ENCODE assay signal across 1 cellular context in the genomic region with DNA sequence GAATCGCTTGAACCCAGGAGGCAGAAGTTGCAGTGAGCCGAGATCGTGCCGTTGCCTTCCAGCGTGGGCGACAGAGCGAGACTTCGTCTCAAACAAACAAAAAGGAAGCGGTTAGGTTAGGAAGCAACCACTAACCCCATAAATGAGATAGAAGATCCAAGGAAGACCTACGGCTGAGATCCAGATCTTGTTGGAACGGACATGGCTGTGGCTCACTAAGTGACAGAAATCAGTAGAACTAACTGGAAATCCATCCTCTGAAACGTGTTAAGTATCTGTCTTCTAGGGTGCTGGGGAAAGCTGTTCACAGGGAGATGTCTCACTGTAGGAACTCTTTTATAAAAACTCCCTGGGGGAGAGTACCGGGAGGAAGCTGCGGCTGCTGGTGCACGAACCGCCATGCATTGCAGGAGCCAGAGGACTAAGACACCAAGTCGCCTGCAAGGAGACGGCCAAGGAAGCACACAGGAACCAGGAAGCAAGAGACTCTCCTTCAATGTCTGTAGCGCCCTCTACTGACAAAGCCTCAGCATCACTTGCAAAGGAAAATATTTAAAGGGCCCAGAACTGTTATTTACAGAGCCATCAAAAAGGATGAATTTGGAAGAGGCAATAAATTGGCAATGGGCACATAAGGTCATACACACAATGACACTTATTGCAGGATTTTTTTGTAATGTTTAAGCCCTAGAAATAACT.
TF ChIP-seq lines count a peak whose summit lies in the region.

No MANE protein-coding gene starts in this region.

TF ChIP-seq in HepG2, 621 proteins besides CTCF, POLR2A, EP300 and RAD21:
- TF ChIP-seq, protein P1, sequence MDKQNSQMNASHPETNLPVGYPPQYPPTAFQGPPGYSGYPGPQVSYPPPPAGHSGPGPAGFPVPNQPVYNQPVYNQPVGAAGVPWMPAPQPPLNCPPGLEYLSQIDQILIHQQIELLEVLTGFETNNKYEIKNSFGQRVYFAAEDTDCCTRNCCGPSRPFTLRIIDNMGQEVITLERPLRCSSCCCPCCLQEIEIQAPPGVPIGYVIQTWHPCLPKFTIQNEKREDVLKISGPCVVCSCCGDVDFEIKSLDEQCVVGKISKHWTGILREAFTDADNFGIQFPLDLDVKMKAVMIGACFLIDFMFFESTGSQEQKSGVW (CRISPR knock-in tag; IDR thresholded peaks at IDR 0.05; ENCODE audit: borderline replicate concordance) = no peak
- TF ChIP-seq NCOR1 (IDR thresholded peaks at IDR 0.05; ENCODE audit: borderline replicate concordance, low read length) = no peak
- no peak for TF ChIP-seq ZSCAN22 (CRISPR knock-in tag; IDR thresholded peaks at IDR 0.05)
- no peak for TF ChIP-seq ARNT2 (CRISPR knock-in tag; IDR thresholded peaks at IDR 0.05; ENCODE audit: low read depth)
- no peak for TF ChIP-seq TSC22D2 (CRISPR knock-in tag; IDR thresholded peaks at IDR 0.05; ENCODE audit: borderline replicate concordance)
- TF ChIP-seq, protein P2, sequence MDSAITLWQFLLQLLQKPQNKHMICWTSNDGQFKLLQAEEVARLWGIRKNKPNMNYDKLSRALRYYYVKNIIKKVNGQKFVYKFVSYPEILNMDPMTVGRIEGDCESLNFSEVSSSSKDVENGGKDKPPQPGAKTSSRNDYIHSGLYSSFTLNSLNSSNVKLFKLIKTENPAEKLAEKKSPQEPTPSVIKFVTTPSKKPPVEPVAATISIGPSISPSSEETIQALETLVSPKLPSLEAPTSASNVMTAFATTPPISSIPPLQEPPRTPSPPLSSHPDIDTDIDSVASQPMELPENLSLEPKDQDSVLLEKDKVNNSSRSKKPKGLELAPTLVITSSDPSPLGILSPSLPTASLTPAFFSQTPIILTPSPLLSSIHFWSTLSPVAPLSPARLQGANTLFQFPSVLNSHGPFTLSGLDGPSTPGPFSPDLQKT (CRISPR knock-in tag; IDR thresholded peaks at IDR 0.05; ENCODE audit: borderline replicate concordance) = no peak
- TF ChIP-seq, protein P3, sequence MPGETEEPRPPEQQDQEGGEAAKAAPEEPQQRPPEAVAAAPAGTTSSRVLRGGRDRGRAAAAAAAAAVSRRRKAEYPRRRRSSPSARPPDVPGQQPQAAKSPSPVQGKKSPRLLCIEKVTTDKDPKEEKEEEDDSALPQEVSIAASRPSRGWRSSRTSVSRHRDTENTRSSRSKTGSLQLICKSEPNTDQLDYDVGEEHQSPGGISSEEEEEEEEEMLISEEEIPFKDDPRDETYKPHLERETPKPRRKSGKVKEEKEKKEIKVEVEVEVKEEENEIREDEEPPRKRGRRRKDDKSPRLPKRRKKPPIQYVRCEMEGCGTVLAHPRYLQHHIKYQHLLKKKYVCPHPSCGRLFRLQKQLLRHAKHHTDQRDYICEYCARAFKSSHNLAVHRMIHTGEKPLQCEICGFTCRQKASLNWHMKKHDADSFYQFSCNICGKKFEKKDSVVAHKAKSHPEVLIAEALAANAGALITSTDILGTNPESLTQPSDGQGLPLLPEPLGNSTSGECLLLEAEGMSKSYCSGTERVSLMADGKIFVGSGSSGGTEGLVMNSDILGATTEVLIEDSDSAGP (CRISPR knock-in tag; IDR thresholded peaks at IDR 0.05; ENCODE audit: borderline replicate concordance) = 0 out of 2 replicates have a peak, but pooled peaks have one; percentile 19
- peak; percentile 69 for TF ChIP-seq STAG1 (CRISPR knock-in tag; IDR thresholded peaks at IDR 0.05)
- TF ChIP-seq, protein P4, sequence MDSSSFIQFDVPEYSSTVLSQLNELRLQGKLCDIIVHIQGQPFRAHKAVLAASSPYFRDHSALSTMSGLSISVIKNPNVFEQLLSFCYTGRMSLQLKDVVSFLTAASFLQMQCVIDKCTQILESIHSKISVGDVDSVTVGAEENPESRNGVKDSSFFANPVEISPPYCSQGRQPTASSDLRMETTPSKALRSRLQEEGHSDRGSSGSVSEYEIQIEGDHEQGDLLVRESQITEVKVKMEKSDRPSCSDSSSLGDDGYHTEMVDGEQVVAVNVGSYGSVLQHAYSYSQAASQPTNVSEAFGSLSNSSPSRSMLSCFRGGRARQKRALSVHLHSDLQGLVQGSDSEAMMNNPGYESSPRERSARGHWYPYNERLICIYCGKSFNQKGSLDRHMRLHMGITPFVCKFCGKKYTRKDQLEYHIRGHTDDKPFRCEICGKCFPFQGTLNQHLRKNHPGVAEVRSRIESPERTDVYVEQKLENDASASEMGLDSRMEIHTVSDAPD (CRISPR knock-in tag; IDR thresholded peaks at IDR 0.05) = no peak
- no peak for TF ChIP-seq REXO4 (CRISPR knock-in tag; IDR thresholded peaks at IDR 0.05; ENCODE audit: borderline replicate concordance)
- no peak for TF ChIP-seq ZNF431 (CRISPR knock-in tag; IDR thresholded peaks at IDR 0.05; ENCODE audit: borderline replicate concordance, low read depth)
- no peak for TF ChIP-seq FOXM1 (CRISPR knock-in tag; IDR thresholded peaks at IDR 0.05)
- no peak for TF ChIP-seq EZH2 (conservative IDR thresholded peaks at IDR 0.05; ENCODE audit: low read depth, low read length)
- peak; percentile 16; the same call in 1 of the 2 replicates for TF ChIP-seq ELF1 (CRISPR knock-in tag; IDR thresholded peaks at IDR 0.05)
- peak; percentile 31; the same call in 1 of the 2 replicates for TF ChIP-seq SMC3 (IDR thresholded peaks at IDR 0.05; ENCODE audit: low read length)
